In the genomic region with DNA sequence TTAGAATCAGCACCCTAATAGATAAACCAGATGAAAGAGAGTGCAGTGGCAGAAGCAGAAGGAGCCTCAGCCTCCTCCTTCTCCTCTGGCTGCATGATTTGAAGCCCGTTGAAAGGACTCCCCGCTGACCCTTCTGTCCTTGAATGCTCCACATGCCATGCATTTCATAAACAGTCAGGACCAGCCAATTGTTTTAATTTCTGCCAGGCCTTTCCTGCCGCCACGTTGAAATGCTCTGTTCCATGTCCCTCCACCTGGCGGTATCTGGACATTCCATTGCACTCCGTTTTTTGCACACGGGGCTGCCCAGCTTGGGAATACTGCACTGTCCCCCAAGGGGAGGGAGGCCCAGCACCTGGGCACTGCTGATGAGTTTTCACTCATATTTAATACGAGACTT, we compare ENCODE assay signal across 19 cellular contexts.
"Had no signal": no experiment of that assay in that cellular context is flagged by ENCODE, and none has a peak within 500 bp of the region (broad histone marks: within the 10 kb centered on the region; RNA-seq: fewer than 3 reads in every experiment).

No MANE protein-coding gene starts in this region.

- FAIRE-seq: keratinocyte had no signal

- H3K27ac ChIP-seq: coronary artery, epithelial cell of prostate, foreskin keratinocyte, tibial artery, vagina had no signal

- H3K36me3 ChIP-seq: tibial artery, vagina had no signal

- DNase-seq: activated CD4-positive, alpha-beta T cell treated with anti-CD3 and anti-CD28 coated beads, Interleukin-2, amount 10 ng/mL, durations not matched to agents 7 days and 5 days; activated CD8-positive, alpha-beta T cell treated with anti-CD3 and anti-CD28 coated beads, Interleukin-2, amount 10 ng/mL, durations not matched to agents 7 days and 5 days; activated naive CD4-positive, alpha-beta T cell treated with anti-CD3 and anti-CD28 coated beads for 36 hours; activated T-cell treated with anti-CD3 and anti-CD28 coated beads, Interleukin-2, amount 50 U/mL, for 24 hours; anterior cingulate cortex; effector memory CD8-positive, alpha-beta T cell; foreskin keratinocyte; glutamatergic neuron; hypothalamus; nucleus accumbens; retina; stimulated activated CD4-positive, alpha-beta T cell treated with anti-CD3 and anti-CD28 coated beads, Interleukin-2, amount 100 ng/mL, for 24 hours; stimulated activated naive CD4-positive, alpha-beta T cell treated with Interleukin-2 at 50 U/mL for 16 hours; tibial artery had no signal

- ATAC-seq: activated CD4-positive, CD25-positive, alpha-beta regulatory T cell treated with anti-CD3 and anti-CD28 coated beads, Interleukin-2, amount 50 U/mL, for 24 hours; activated CD8-positive, alpha-beta T cell treated with anti-CD3 and anti-CD28 coated beads, Interleukin-2, amount 10 ng/mL, durations not matched to agents 7 days and 5 days; effector memory CD8-positive, alpha-beta T cell; foreskin keratinocyte had no signal

- H3K4me1 ChIP-seq: foreskin keratinocyte had no signal

- H3K27me3 ChIP-seq: tibial artery, vagina had no signal

- H3K4me3 ChIP-seq: coronary artery, tibial artery, vagina had no signal

- H3K9me3 ChIP-seq: tibial artery, vagina had no signal
